ENCODE assay signal across 9 cellular contexts in the genomic region with DNA sequence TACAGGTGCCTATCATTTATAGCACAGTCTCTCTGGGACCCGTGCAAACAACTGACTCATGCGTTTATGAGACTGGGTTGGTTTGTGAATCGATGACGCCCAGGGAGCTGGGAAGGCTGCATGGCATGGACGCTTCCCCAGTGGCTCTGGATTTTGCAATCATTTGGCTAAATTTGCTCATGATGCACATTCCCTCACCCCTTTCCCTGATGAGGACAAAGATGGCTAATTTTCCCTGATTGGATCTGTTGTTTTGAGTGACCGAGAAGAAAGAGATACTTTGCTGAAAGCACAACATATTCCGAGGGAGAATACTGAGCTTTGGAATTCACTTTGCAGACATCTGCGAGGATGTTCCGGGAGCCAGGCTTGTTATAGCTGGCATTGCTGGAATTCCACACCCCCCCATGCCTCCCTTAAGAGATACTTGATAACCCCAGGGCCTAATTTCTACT. TPM values are rescaled to one million over a fixed set of nuclear protein-coding genes. Genes with fewer than 3 reads are reported as not detected.
A peak's percentile ranks its signal among the peaks of the same experiment; 100 is the strongest.
DNase-seq lines count a peak whose midpoint lies in the region; ATAC-seq and TF ChIP-seq lines count a peak whose summit lies in the region.
"Had no signal": no experiment of that assay in that cellular context is flagged by ENCODE, and none has a peak within 500 bp of the region (broad histone marks: within the 10 kb centered on the region; RNA-seq: fewer than 3 reads in every experiment).

No MANE protein-coding gene starts in this region.

- peak; percentile 19 for DNase-seq in H4 (ENCODE audit: low spot score)
- peak; percentile 51 for DNase-seq in adipocyte (ENCODE audit: low read depth)
- DNase-seq in right cardiac atrium, result peak; percentile 51 to 80 (median 69)
- DNase-seq in sciatic nerve (ENCODE audit: low spot score), result no peak
- DNase-seq in uterus, result no peak
- DNase-seq in HUDEP-2 (lab: John Stamatoyannopoulos, UW; ENCODE audit: unreplicated experiment in 76 of 76), result no peak
- DNase-seq in hepatic stellate cell (ENCODE audit: low spot score), result no peak

- H3K9me3 ChIP-seq in adipocyte (ENCODE audit: control insufficient read depth, low read length) (no peaks in the 10 kb centered on the region), right cardiac atrium (ENCODE audit: control insufficient read depth, low read length) (no peaks in the 10 kb centered on the region), uterus (no peaks in the 10 kb centered on the region)

- H3K27me3 ChIP-seq in adipocyte (replicated peaks; ENCODE audit: control insufficient read depth, insufficient read depth, low read length) (peaks cover 8% of the 10 kb centered on the region), right cardiac atrium (ENCODE audit: control insufficient read depth, insufficient read depth) (no peaks in the 10 kb centered on the region), uterus (no peaks in the 10 kb centered on the region)

- H3K4me1 ChIP-seq in adipocyte (ENCODE audit: control insufficient read depth, insufficient read depth, low read length) (peaks cover 22% of the 10 kb centered on the region), right cardiac atrium (ENCODE audit: control insufficient read depth, insufficient read depth, low read length) (peaks cover 4% of the 10 kb centered on the region), uterus (no peaks in the 10 kb centered on the region)

- H3K27ac ChIP-seq in right cardiac atrium (ENCODE audit: low read length), result no peak overlapping the region
- peak overlapping the region in 1 of 2 donors; percentile 35 for H3K27ac ChIP-seq in uterus

- 39% methylated on average over 9 of the region's 9 CpGs for WGBS in right cardiac atrium

- no peak for TF ChIP-seq POLR2A in uterus (IDR thresholded peaks at IDR 0.05)

- no peak overlapping the region for H3K9ac ChIP-seq in adipocyte (ENCODE audit: low read length)

- intact Hi-C loops in right cardiac atrium (cut with DNase I) (no loop called here), sciatic nerve (cut with DNase I) (loop anchor here (5.0 kb wide), 1 partner anchor 40 kb away; no protein-coding TSS in a partner anchor), uterus (cut with DNase I; ENCODE audit: low total_unique reads) (no loop called here)

- H3K4me3 ChIP-seq in adipocyte (ENCODE audit: low read length), result no peak overlapping the region
- H3K4me3 ChIP-seq in right cardiac atrium (ENCODE audit: low read length), result no peak overlapping the region
- H3K4me3 ChIP-seq in uterus, result no peak overlapping the region
- H3K4me3 ChIP-seq: lung had no signal

- peak; percentile 61 to 75 for ATAC-seq in right cardiac atrium
- ATAC-seq in sciatic nerve, result peak; percentile 85
- ATAC-seq in GM19467 (IDR thresholded peaks at IDR 0.05; ENCODE audit: unreplicated experiment), result no peak

- TF ChIP-seq CTCF in uterus (IDR thresholded peaks at IDR 0.05), result no peak

- H3K36me3 ChIP-seq in adipocyte (ENCODE audit: control insufficient read depth, insufficient read depth, low read length, severe bottlenecking) (no peaks in the 10 kb centered on the region), uterus (no peaks in the 10 kb centered on the region)

RNA-seq across cellular contexts. Expression of a gene that starts 51.1 kb away (rescaled TPM):
- 0.41 and 0.43 TPM in 2 replicates for total RNA-seq in H4 (2014; rRNA removed; shearing (Covaris generic))
- 10 to 100 TPM; 48.6 to 59.9 (median 53.1) TPM for total RNA-seq in right cardiac atrium
- 12.7 TPM for polyA plus RNA-seq in right cardiac atrium
- 38.1 TPM for total RNA-seq in sciatic nerve
- total RNA-seq in uterus, result 10 to 100 TPM; 15.1 to 74.4 (median 31.7) TPM

Comparison
In these comparisons a context has a peak if more than half of its experiments do, and no peak if none do; other contexts are left out.
1. DNase-seq: peak in H4 (single experiment), adipocyte (single experiment) and right cardiac atrium (3 of 3); none in sciatic nerve (single experiment), uterus (0 of 2), HUDEP-2 (0 of 76) and hepatic stellate cell (single experiment).
2. RNA of a gene that starts 51.1 kb away (total RNA-seq): 48.6 to 59.9 TPM in right cardiac atrium, 15.1 to 74.4 TPM in uterus and 38.1 TPM in sciatic nerve (single experiment); 0.41 to 0.43 TPM in H4; every median in the first group is over 10 times any median in the second.